Comparison of ENCODE assay signal across 1 cellular context in the genomic region with DNA sequence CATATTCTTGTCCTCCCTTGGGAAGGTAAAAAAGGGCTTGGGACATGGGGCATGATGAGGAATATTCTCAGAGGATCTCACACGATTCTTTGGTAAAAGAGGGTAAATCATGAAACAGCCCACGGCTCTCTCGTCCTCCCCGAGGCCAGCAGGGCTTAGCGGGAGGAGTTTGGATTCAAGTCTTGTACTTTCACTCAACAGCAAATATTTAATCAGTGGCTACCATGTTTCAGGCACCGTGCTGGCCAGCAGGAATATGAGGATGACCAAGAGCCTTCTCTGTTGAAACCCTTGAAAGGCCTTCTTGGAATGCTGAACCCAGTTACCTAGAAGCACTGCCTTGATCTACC.
TF ChIP-seq lines count a peak whose summit lies in the region.

No MANE protein-coding gene starts in this region.

TF ChIP-seq in HepG2, 621 proteins besides CTCF, POLR2A, EP300 and RAD21:
- TF ChIP-seq ZNF263 (CRISPR knock-in tag; IDR thresholded peaks at IDR 0.05) (peak; percentile 80), JUNB (CRISPR knock-in tag; IDR thresholded peaks at IDR 0.05; ENCODE audit: borderline replicate concordance) (no peak), FOXA1 (IDR thresholded peaks at IDR 0.05) (no peak), FOXA1 (CRISPR knock-in tag; IDR thresholded peaks at IDR 0.05) (peak; percentile 4; the same call in 1 of the 2 replicates), ZSCAN30 (CRISPR knock-in tag; IDR thresholded peaks at IDR 0.05) (no peak), HNF4A (CRISPR knock-in tag; IDR thresholded peaks at IDR 0.05) (peak; percentile 6; the same call in 1 of the 2 replicates), ZBTB33 (CRISPR knock-in tag; IDR thresholded peaks at IDR 0.05) (peak; percentile 77)
